Comparison of ENCODE assay signal across 8 cellular contexts in genomic region chr17:2595200-2595599, GRCh38. TPM values are rescaled to one million over a fixed set of nuclear protein-coding genes. Genes with fewer than 3 reads are reported as not detected.
DNase-seq lines count a peak whose midpoint lies in the region; ATAC-seq, FAIRE-seq and TF ChIP-seq lines count a peak whose summit lies in the region.

No MANE protein-coding gene starts in this region.

- H4K20me1 ChIP-seq in DOHH2 (ENCODE audit: control insufficient read depth, insufficient read depth, low read depth, low read length): peaks cover 24% of the 10 kb centered on the region
- peaks cover 31% of the 10 kb centered on the region for H4K20me1 ChIP-seq in endothelial cell of umbilical vein (replicated peaks; ENCODE audit: control insufficient read depth, extremely low read depth, insufficient read depth, low read length)

- H3K27me3 ChIP-seq in DOHH2 (ENCODE audit: control insufficient read depth, low read length) (no peaks in the 10 kb centered on the region), endothelial cell of umbilical vein (ENCODE audit: control insufficient read depth in 2 of 2, insufficient read depth in 2 of 2, low read length in 2 of 2) (no peaks in the 10 kb centered on the region), pancreas (no peaks in the 10 kb centered on the region)

- intact Hi-C loops in endothelial cell of umbilical vein (cut with micrococcal nuclease) (loop anchor here (2.0 kb wide), 1 partner anchor 80 kb away; no protein-coding TSS in a partner anchor), pancreas (cut with DNase I) (no loop called here)

- TF ChIP-seq POLR2A in endothelial cell of umbilical vein (IDR thresholded peaks at IDR 0.05; ENCODE audit: low read depth, low read length): no peak

- H3K36me3 ChIP-seq in DOHH2 (ENCODE audit: control insufficient read depth, low read length) (peaks cover 39% of the 10 kb centered on the region), endothelial cell of umbilical vein (ENCODE audit: control insufficient read depth in 2 of 2, extremely low read depth in 1 of 2, insufficient read depth in 2 of 2, low read length in 2 of 2) (no peaks in the 10 kb centered on the region), pancreas (no peaks in the 10 kb centered on the region)

- no peaks in the 10 kb centered on the region for H3K9me3 ChIP-seq in DOHH2 (ENCODE audit: control insufficient read depth, insufficient read depth, low read length)
- H3K9me3 ChIP-seq in endothelial cell of umbilical vein (replicated peaks; ENCODE audit: control insufficient read depth, insufficient read depth, low read length): no peaks in the 10 kb centered on the region
- no peaks in the 10 kb centered on the region for H3K9me3 ChIP-seq in pancreas

- peak overlapping the region; percentile 97 for H3K9ac ChIP-seq in endothelial cell of umbilical vein (replicated peaks; ENCODE audit: extremely low read depth, insufficient read depth, low read length)

- H3K4me2 ChIP-seq in DOHH2 (ENCODE audit: low read length): peak overlapping the region; percentile 80
- H3K4me2 ChIP-seq in endothelial cell of umbilical vein (ENCODE audit: insufficient read depth, low read length): peak overlapping the region; percentile 100

- FAIRE-seq in endothelial cell of umbilical vein (lab: Jason Lieb, UNC) (no peak), pancreas (lab: Jason Lieb, UNC) (no peak)

- no peak for TF ChIP-seq CTCF in DOHH2 (IDR thresholded peaks at IDR 0.05; ENCODE audit: low read depth, low read length, poor library complexity, severe bottlenecking)
- TF ChIP-seq CTCF in endothelial cell of umbilical vein (IDR thresholded peaks at IDR 0.05; ENCODE audit: extremely low read depth in 1 of 2, insufficient read depth in 1 of 2, low read depth in 1 of 2, low read length in 2 of 2): no peak
- TF ChIP-seq CTCF in pancreas (IDR thresholded peaks at IDR 0.05): no peak

- DNase-seq in NCI-H748 (lab: John Stamatoyannopoulos, UW; ENCODE audit: unreplicated experiment) (peak; percentile 36), endothelial cell of umbilical vein (ENCODE audit: low read depth, low spot score) (no peak), pancreas (no peak), HCEC 1CT (no peak), NCI-H187 treated with DMSO at 0.1 percent for 48 hours (lab: John Stamatoyannopoulos, UW) (no peak)
- no peak for DNase-seq in activated CD4-positive, CD25-positive, alpha-beta regulatory T cell (lab: John Stamatoyannopoulos, UW)

- H3K4me1 ChIP-seq in DOHH2 (ENCODE audit: control insufficient read depth, low read length): peaks cover 45% of the 10 kb centered on the region
- H3K4me1 ChIP-seq in endothelial cell of umbilical vein (ENCODE audit: control insufficient read depth, extremely low read depth, insufficient read depth, low read length): peaks cover 25% of the 10 kb centered on the region
- H3K4me1 ChIP-seq in pancreas: peaks cover 18 to 37% (median 31%) of the 10 kb centered on the region in 3 donors

- H3K27ac ChIP-seq in DOHH2 (ENCODE audit: low read depth, low read length) (peak overlapping the region; percentile 85; the same call in 1 of the 2 replicates), endothelial cell of umbilical vein (ENCODE audit: insufficient read depth, low read depth, low read length) (peak overlapping the region; percentile 96), pancreas (no peak overlapping the region)

- H3K79me2 ChIP-seq in DOHH2 (ENCODE audit: control insufficient read depth, low read length) (peaks cover 65% of the 10 kb centered on the region), endothelial cell of umbilical vein (ENCODE audit: control insufficient read depth, insufficient read depth, low read length) (peaks cover 65% of the 10 kb centered on the region)

- no peaks in the 10 kb centered on the region for H3K9me1 ChIP-seq in endothelial cell of umbilical vein (replicated peaks; ENCODE audit: control insufficient read depth, extremely low read depth, insufficient read depth, low read length)

- ATAC-seq in pancreas (no peak), HG03432 (IDR thresholded peaks at IDR 0.05; ENCODE audit: unreplicated experiment) (no peak)

- POLR2A ChIA-PET in endothelial cell of umbilical vein (lab: Charles Lee): no interaction called here

- peaks cover 8% of the 10 kb centered on the region for H3F3A ChIP-seq in DOHH2 (ENCODE audit: control insufficient read depth, insufficient read depth)

- CTCF ChIA-PET in endothelial cell of umbilical vein (lab: Charles Lee): interaction anchor here (1.7 to 1.8 kb wide), 2 partner anchors 15 to 80 kb away, joined by 6 to 7 read pairs; no protein-coding TSS in a partner anchor

- dilution Hi-C loops in endothelial cell of umbilical vein (cut with MboI; ENCODE audit: extremely low pct_ligation_motif_present, low sequenced_read_pairs): no loop called here

- no peaks in the 10 kb centered on the region for H3K9me2 ChIP-seq in DOHH2 (replicated peaks; ENCODE audit: control insufficient read depth, low read length)

- WGBS in pancreas, 2 donors: 3% methylated on average over 4 of the region's 4 CpGs

- H2AFZ ChIP-seq in endothelial cell of umbilical vein (ENCODE audit: low read depth, low read length): no peak overlapping the region

- BruUV-seq in endothelial cell of umbilical vein (replicated peaks; lab: Mats Ljungman, UMichigan): no TSS peak

- H3K4me3 ChIP-seq in DOHH2 (ENCODE audit: low read length) (peak overlapping the region; percentile 92), endothelial cell of umbilical vein (replicated peaks in 1 of 3; ENCODE audit: insufficient read depth in 1 of 3, low read depth in 1 of 3, low read length in 3 of 3) (peak overlapping the region; percentile 95 to 100 (median 98)), pancreas (peak overlapping the region; percentile 76 to 95 (median 86))

TF ChIP-seq in endothelial cell of umbilical vein, 7 proteins besides CTCF, POLR2A, EP300 and RAD21:
- no peak for TF ChIP-seq FOS (IDR thresholded peaks at IDR 0.05; ENCODE audit: borderline replicate concordance, insufficient read depth, low read length)
- no peak for TF ChIP-seq POLR2AphosphoS5 (IDR thresholded peaks at IDR 0.05; ENCODE audit: insufficient read depth, low read depth, low read length)
- no peak for TF ChIP-seq JUN (IDR thresholded peaks at IDR 0.05; ENCODE audit: borderline replicate concordance, insufficient read depth, insufficient read length, low read depth)
- no peak for TF ChIP-seq MYC (IDR thresholded peaks at IDR 0.05; ENCODE audit: low read depth, low read length)
- no peak for TF ChIP-seq EZH2 (IDR thresholded peaks at IDR 0.05; ENCODE audit: borderline replicate concordance, low read depth, low read length, severe bottlenecking)
- no peak for TF ChIP-seq MAX (IDR thresholded peaks at IDR 0.05; ENCODE audit: insufficient read depth, insufficient read length)
- no peak for TF ChIP-seq GATA2 (IDR thresholded peaks at IDR 0.05; ENCODE audit: insufficient read depth, insufficient read length, low read depth, low read length)

RNA-seq across cellular contexts. Expression of gene PAFAH1B1, which starts 1.7 kb away (rescaled TPM):
- total RNA-seq in endothelial cell of umbilical vein: 153 and 158 TPM in 2 replicates
- polyA plus RNA-seq in endothelial cell of umbilical vein: 46.4 and 46.5 TPM in 2 replicates
- polyA plus RNA-seq in endothelial cell of umbilical vein (2011; cell fraction: cytosol; rRNA removed): 64.7 and 69.4 TPM in 2 replicates
- 81.8 and 105 TPM in 2 replicates for polyA plus RNA-seq in endothelial cell of umbilical vein (2011; cell fraction: nucleus; rRNA removed)
- polyA plus RNA-seq in endothelial cell of umbilical vein (2012): 117 and 174 TPM in 2 replicates
- 130 and 171 TPM in 2 replicates for polyA minus RNA-seq in endothelial cell of umbilical vein
- 50.3 TPM for polyA minus RNA-seq in endothelial cell of umbilical vein (2011; cell fraction: cytosol; rRNA and poly(A)+ RNA removed)
- 71.7 and 110 TPM in 2 replicates for polyA minus RNA-seq in endothelial cell of umbilical vein (2011; cell fraction: nucleus; rRNA and poly(A)+ RNA removed)
- total RNA-seq in pancreas: 10 to 100 TPM; 33.6 to 66.1 (median 37.4) TPM
- 10 to 100 TPM; 17.3 to 31.9 TPM for polyA plus RNA-seq in pancreas

Comparison
In these comparisons a context has a peak if more than half of its experiments do, and no peak if none do; other contexts are left out.
1. H3K27ac ChIP-seq: peak in DOHH2 (single experiment) and endothelial cell of umbilical vein (single experiment); none in pancreas (0 of 4).
2. Peak in every context shown above with its lines, with median percentiles within 50 percentile points of each other: H3K4me3 ChIP-seq.